14 cellular contexts compared by ENCODE assay signal in genomic region chr14:104984056-104984894, GRCh38. TPM values are rescaled to one million over a fixed set of nuclear protein-coding genes. Genes with fewer than 3 reads are reported as not detected.
DNase-seq lines count a peak whose midpoint lies in the region; ATAC-seq and TF ChIP-seq lines count a peak whose summit lies in the region.
"Had no signal": no experiment of that assay in that cellular context is flagged by ENCODE, and none has a peak within 500 bp of the region (broad histone marks: within the 10 kb centered on the region; RNA-seq: fewer than 3 reads in every experiment).

No MANE protein-coding gene starts in this region.

- H3K9me3 Mint-ChIP-seq in activated CD4-positive, alpha-beta T cell treated with anti-CD3 and anti-CD28 coated beads for 36 hours (ENCODE audit: low read depth) = no peaks in the 10 kb centered on the region
- H3K9me3 Mint-ChIP-seq in dendritic cell treated with granulocyte-macrophage colony-stimulating factor and Interleukin-4, amounts not matched to agents 40 ng/mL and 50 ng/mL, for 4 days = no peaks in the 10 kb centered on the region
- no peaks in the 10 kb centered on the region for H3K9me3 Mint-ChIP-seq in neural progenitor cell

- intact Hi-C loops in activated CD4-positive, alpha-beta T cell treated with anti-CD3 and anti-CD28 coated beads for 36 hours (cut with DNase I, micrococcal nuclease) = loop anchor here in 1 of 2 experiments (2.0 kb wide), 1 partner anchor 61 kb away; no protein-coding TSS in a partner anchor
- intact Hi-C loops in dendritic cell treated with granulocyte-macrophage colony-stimulating factor and Interleukin-4, amounts not matched to agents 40 ng/mL and 50 ng/mL, for 4 days (cut with micrococcal nuclease) = no loop called here

- peak overlapping the region; percentile 47 for H3K27ac Mint-ChIP-seq in activated CD4-positive, alpha-beta T cell treated with anti-CD3 and anti-CD28 coated beads for 36 hours
- H3K27ac Mint-ChIP-seq in dendritic cell treated with granulocyte-macrophage colony-stimulating factor and Interleukin-4, amounts not matched to agents 40 ng/mL and 50 ng/mL, for 4 days = peak overlapping the region; percentile 85
- peak overlapping the region; percentile 85 for H3K27ac Mint-ChIP-seq in neural progenitor cell

- H3K27ac ChIP-seq in HEK293 (ENCODE audit: extremely low read depth, low read depth, low read length) = no peak overlapping the region
- H3K27ac ChIP-seq in neural progenitor cell = no peak overlapping the region
- H3K27ac ChIP-seq: cardiac muscle cell had no signal

- peaks cover 5% of the 10 kb centered on the region for H3K4me1 Mint-ChIP-seq in activated CD4-positive, alpha-beta T cell treated with anti-CD3 and anti-CD28 coated beads for 36 hours
- peaks cover 34% of the 10 kb centered on the region for H3K4me1 Mint-ChIP-seq in dendritic cell treated with granulocyte-macrophage colony-stimulating factor and Interleukin-4, amounts not matched to agents 40 ng/mL and 50 ng/mL, for 4 days (ENCODE audit: low read depth)
- H3K4me1 Mint-ChIP-seq in neural progenitor cell = peaks cover 13% of the 10 kb centered on the region

- TF ChIP-seq CTCF in HEK293 (tag by site-specific recombination; IDR thresholded peaks at IDR 0.05) (no peak), neural progenitor cell (IDR thresholded peaks at IDR 0.05) (no peak)

- peaks cover 9% of the 10 kb centered on the region for H4K20me1 ChIP-seq in neural progenitor cell (ENCODE audit: low read depth)

- no peaks in the 10 kb centered on the region for H3K27me3 Mint-ChIP-seq in activated CD4-positive, alpha-beta T cell treated with anti-CD3 and anti-CD28 coated beads for 36 hours
- H3K27me3 Mint-ChIP-seq in dendritic cell treated with granulocyte-macrophage colony-stimulating factor and Interleukin-4, amounts not matched to agents 40 ng/mL and 50 ng/mL, for 4 days = peaks cover 50% of the 10 kb centered on the region
- peaks cover 12% of the 10 kb centered on the region for H3K27me3 Mint-ChIP-seq in neural progenitor cell (ENCODE audit: insufficient read depth, low read depth)

- CTCF ChIA-PET in activated CD4-positive, alpha-beta T cell treated with anti-CD3 and anti-CD28 coated beads for 36 hours (lab: Charles Lee) = interaction anchor here (1.4 to 2.4 kb wide), 2 partner anchors 9 to 61 kb away, joined by 6 to 14 read pairs; no protein-coding TSS in a partner anchor
- CTCF ChIA-PET in HEK293 (lab: Yijun Ruan, JAX) = interaction anchor here (1.8 to 2.5 kb wide), 3 partner anchors 8 to 61 kb away, joined by 5 to 12 read pairs (median 11); no protein-coding TSS in a partner anchor

- H3K79me2 ChIP-seq in neural progenitor cell (ENCODE audit: low read depth) = no peaks in the 10 kb centered on the region

- H3F3A ChIP-seq in neural progenitor cell (ENCODE audit: low read depth) = no peaks in the 10 kb centered on the region

- ATAC-seq in activated CD4-positive, alpha-beta T cell treated with anti-CD3 and anti-CD28 coated beads for 36 hours = no peak
- ATAC-seq in HG03460 (IDR thresholded peaks at IDR 0.05; ENCODE audit: unreplicated experiment) = no peak

- H3K4me3 Mint-ChIP-seq in activated CD4-positive, alpha-beta T cell treated with anti-CD3 and anti-CD28 coated beads for 36 hours = peak overlapping the region; percentile 61
- H3K4me3 Mint-ChIP-seq in dendritic cell treated with granulocyte-macrophage colony-stimulating factor and Interleukin-4, amounts not matched to agents 40 ng/mL and 50 ng/mL, for 4 days = peak overlapping the region; percentile 75
- peak overlapping the region; percentile 81 for H3K4me3 Mint-ChIP-seq in neural progenitor cell

- H3K9me3 ChIP-seq in HEK293 (ENCODE audit: control insufficient read depth, insufficient read depth, low read depth, low read length) (no peaks in the 10 kb centered on the region), neural progenitor cell (ENCODE audit: low read depth) (no peaks in the 10 kb centered on the region)
- H3K9me3 ChIP-seq: upper lobe of left lung had no signal

- peaks cover 21% of the 10 kb centered on the region for H3K27me3 ChIP-seq in neural progenitor cell
- H3K27me3 ChIP-seq: upper lobe of left lung had no signal

- H3K4me2 ChIP-seq in neural progenitor cell = no peak overlapping the region

- H3K4me1 ChIP-seq in HEK293 (ENCODE audit: control insufficient read depth, insufficient read depth, low read length) (no peaks in the 10 kb centered on the region), neural progenitor cell (no peaks in the 10 kb centered on the region)

- POLR2A ChIA-PET in activated CD4-positive, alpha-beta T cell treated with anti-CD3 and anti-CD28 coated beads for 36 hours (lab: Charles Lee) = interaction anchor here (0.6 to 2.9 kb wide), 4 partner anchors 17 to 81 kb away, joined by 3 to 21 read pairs (median 4); partner anchors contain the start of genes CDCA4 and GPR132
- POLR2A ChIA-PET in HEK293 (lab: Yijun Ruan, JAX) = interaction anchor here (1.9 to 2.8 kb wide), 3 partner anchors 10 to 37 kb away, joined by 4 to 16 read pairs (median 13); partner anchors contain the start of gene CDCA4

- DNase-seq in activated CD4-positive, alpha-beta T cell treated with anti-CD3 and anti-CD28 coated beads for 36 hours = no peak
- DNase-seq in activated CD4-positive, alpha-beta T cell treated with anti-CD3 and anti-CD28 coated beads, Interleukin-2, amount 50 U/mL, for 1 hour = no peak
- DNase-seq in neural progenitor cell (ENCODE audit: low spot score) = no peak
- DNase-seq in NCI-H524 (lab: John Stamatoyannopoulos, UW) = no peak
- DNase-seq in central memory CD4-positive, alpha-beta T cell = no peak
- DNase-seq: erythroblast, GM23248, OCI-M1, T-helper 9 cell had no signal

- no peaks in the 10 kb centered on the region for H3K36me3 Mint-ChIP-seq in activated CD4-positive, alpha-beta T cell treated with anti-CD3 and anti-CD28 coated beads for 36 hours (ENCODE audit: low read depth)
- H3K36me3 Mint-ChIP-seq in dendritic cell treated with granulocyte-macrophage colony-stimulating factor and Interleukin-4, amounts not matched to agents 40 ng/mL and 50 ng/mL, for 4 days (ENCODE audit: low read depth) = no peaks in the 10 kb centered on the region
- H3K36me3 Mint-ChIP-seq in neural progenitor cell = no peaks in the 10 kb centered on the region

- H3K36me3 ChIP-seq in HEK293 (ENCODE audit: control insufficient read depth in 2 of 2, insufficient read depth in 1 of 2, low read length in 2 of 2) = peaks cover 0 to 3% of the 10 kb centered on the region in 2 experiments; a peak in 1 of 3 replicates
- no peaks in the 10 kb centered on the region for H3K36me3 ChIP-seq in neural progenitor cell
- H3K36me3 ChIP-seq: cardiac muscle cell had no signal

- H2AFZ ChIP-seq in neural progenitor cell (replicated peaks) = no peak overlapping the region

- no peak overlapping the region for H3K9ac ChIP-seq in neural progenitor cell

- no peak overlapping the region for H3K4me3 ChIP-seq in HEK293 (ENCODE audit: low read depth, low read length)
- H3K4me3 ChIP-seq in neural progenitor cell = no peak overlapping the region

TF ChIP-seq in HEK293, 187 proteins besides CTCF, POLR2A, EP300 and RAD21:
- no peak for TF ChIP-seq ZNF211 (tag by site-specific recombination; IDR thresholded peaks at IDR 0.05; ENCODE audit: low read depth)
- peak; percentile 20; the same call in 1 of the 2 replicates for TF ChIP-seq ZIC2 (tag by site-specific recombination; IDR thresholded peaks at IDR 0.05)
- TF ChIP-seq GLIS1 (tag by site-specific recombination; IDR thresholded peaks at IDR 0.05) = no peak
- peak; percentile 62 for TF ChIP-seq ZNF600 (tag by site-specific recombination; IDR thresholded peaks at IDR 0.05)
- TF ChIP-seq ZNF548 (tag by site-specific recombination; IDR thresholded peaks at IDR 0.05) = no peak

RNA-seq across cellular contexts. Expression of gene CLBA1, which starts 1.3 kb away (rescaled TPM):
- total RNA-seq in activated CD4-positive, alpha-beta T cell treated with anti-CD3 and anti-CD28 coated beads for 36 hours = 1 to 10 TPM; 1.1 to 1.9 TPM
- 8.5 and 10.8 TPM in 2 replicates for total RNA-seq in neural progenitor cell (ENCODE audit: low replicate concordance)

RNA-seq across cellular contexts. Expression of gene AHNAK2, which starts 6.1 kb away (rescaled TPM):
- under 1 TPM; 0.07 to 0.11 TPM for total RNA-seq in activated CD4-positive, alpha-beta T cell treated with anti-CD3 and anti-CD28 coated beads for 36 hours
- 0.77 and 1.3 TPM in 2 replicates for total RNA-seq in neural progenitor cell (ENCODE audit: low replicate concordance)

RNA-seq across cellular contexts. Expression of gene CDCA4, which starts 36.6 kb away (rescaled TPM):
- total RNA-seq in activated CD4-positive, alpha-beta T cell treated with anti-CD3 and anti-CD28 coated beads for 36 hours = 10 to 100 TPM; 52.0 to 62.7 TPM
- 56.6 and 102 TPM in 2 replicates for total RNA-seq in neural progenitor cell (ENCODE audit: low replicate concordance)

RNA-seq across cellular contexts. Expression of gene PLD4, which starts 59.6 kb away (rescaled TPM):
- total RNA-seq in activated CD4-positive, alpha-beta T cell treated with anti-CD3 and anti-CD28 coated beads for 36 hours = not detected
- not detected in 2 replicates for total RNA-seq in neural progenitor cell (ENCODE audit: low replicate concordance)
- total RNA-seq: GM23248 had no signal
